Comparison of ENCODE assay signal across 8 cellular contexts in genomic region chr7:43873300-43873699, GRCh38. TPM values are rescaled to one million over a fixed set of nuclear protein-coding genes. Genes with fewer than 3 reads are reported as not detected.
DNase-seq lines count a peak whose midpoint lies in the region; TF ChIP-seq lines count a peak whose summit lies in the region.

No MANE protein-coding gene starts in this region.

- no peaks in the 10 kb centered on the region for H3K9me3 ChIP-seq in cardiac muscle cell (ENCODE audit: low read depth)

- H3K4me3 ChIP-seq in cardiac muscle cell, result no peak overlapping the region

- H3K4me1 ChIP-seq in cardiac muscle cell (ENCODE audit: low read depth), result peaks cover 24% of the 10 kb centered on the region

- no peaks in the 10 kb centered on the region for H3K27me3 ChIP-seq in cardiac muscle cell

- H3K27me3 Mint-ChIP-seq in dendritic cell treated with granulocyte-macrophage colony-stimulating factor and Interleukin-4, amounts not matched to agents 40 ng/mL and 50 ng/mL, for 4 days, result no peaks in the 10 kb centered on the region

- H3K36me3 Mint-ChIP-seq in dendritic cell treated with granulocyte-macrophage colony-stimulating factor and Interleukin-4, amounts not matched to agents 40 ng/mL and 50 ng/mL, for 4 days (ENCODE audit: low read depth), result peaks cover 33% of the 10 kb centered on the region

- H3K36me3 ChIP-seq in cardiac muscle cell, result peaks cover 10% of the 10 kb centered on the region

- no peaks in the 10 kb centered on the region for H3K9me3 Mint-ChIP-seq in dendritic cell treated with granulocyte-macrophage colony-stimulating factor and Interleukin-4, amounts not matched to agents 40 ng/mL and 50 ng/mL, for 4 days

- peak overlapping the region; percentile 40 for H3K27ac Mint-ChIP-seq in dendritic cell treated with granulocyte-macrophage colony-stimulating factor and Interleukin-4, amounts not matched to agents 40 ng/mL and 50 ng/mL, for 4 days

- peaks cover 80% of the 10 kb centered on the region for H3K4me1 Mint-ChIP-seq in dendritic cell treated with granulocyte-macrophage colony-stimulating factor and Interleukin-4, amounts not matched to agents 40 ng/mL and 50 ng/mL, for 4 days (ENCODE audit: low read depth)

- H3K4me3 Mint-ChIP-seq in dendritic cell treated with granulocyte-macrophage colony-stimulating factor and Interleukin-4, amounts not matched to agents 40 ng/mL and 50 ng/mL, for 4 days, result no peak overlapping the region

- peak overlapping the region; percentile 5 for H3K27ac ChIP-seq in cardiac muscle cell

- DNase-seq in cardiac muscle cell (ENCODE audit: low read depth in 1 of 2, low spot score in 1 of 2) (peak; percentile 30 to 65), cardiac septum (ENCODE audit: low spot score) (no peak), myocyte (ENCODE audit: low read depth) (peak; percentile 86), DMS79 (lab: John Stamatoyannopoulos, UW) (no peak), NCI-H2196 (lab: John Stamatoyannopoulos, UW; ENCODE audit: unreplicated experiment) (no peak), AML-193 (lab: John Stamatoyannopoulos, UW) (no peak)
- no peak for DNase-seq in activated CD8-positive, alpha-beta memory T cell treated with anti-CD3 and anti-CD28 coated beads, Interleukin-2, amount 50 U/mL, for 48 hours

- intact Hi-C loops in cardiac septum (cut with DNase I), result loop anchor here (5.0 kb wide), 1 partner anchor 34 kb away; the partner anchor contains the start of gene URGCP
- intact Hi-C loops in dendritic cell treated with granulocyte-macrophage colony-stimulating factor and Interleukin-4, amounts not matched to agents 40 ng/mL and 50 ng/mL, for 4 days (cut with micrococcal nuclease), result no loop called here

- no peak for TF ChIP-seq CTCF in cardiac muscle cell (IDR thresholded peaks at IDR 0.05; ENCODE audit: low read depth, low read length)

RNA-seq across cellular contexts. Expression of gene MRPS24, which starts 4.0 kb away (rescaled TPM):
- total RNA-seq in cardiac muscle cell (160 and 172 TPM in 2 replicates), cardiac septum (101 TPM), myocyte (173 and 200 TPM in 2 replicates)
- 183 and 198 TPM in 2 replicates for polyA plus RNA-seq in cardiac muscle cell
- polyA plus RNA-seq in myocyte (2012), result 256 TPM

RNA-seq across cellular contexts. Expression of gene URGCP, which starts 33.1 kb away (rescaled TPM):
- 30.9 and 40.2 TPM in 2 replicates for total RNA-seq in cardiac muscle cell
- polyA plus RNA-seq in cardiac muscle cell, result 28.3 and 42.7 TPM in 2 replicates
- 40.0 TPM for total RNA-seq in cardiac septum
- total RNA-seq in myocyte, result 33.8 and 41.6 TPM in 2 replicates
- polyA plus RNA-seq in myocyte (2012), result 35.4 TPM

RNA-seq across cellular contexts. Expression of gene UBE2D4, which starts 52.9 kb away (rescaled TPM):
- total RNA-seq in cardiac muscle cell (12.7 and 27.3 TPM in 2 replicates), cardiac septum (34.9 TPM), myocyte (63.4 and 70.0 TPM in 2 replicates)
- 16.6 and 22.5 TPM in 2 replicates for polyA plus RNA-seq in cardiac muscle cell
- 49.9 TPM for polyA plus RNA-seq in myocyte (2012)

Comparison
In these comparisons a context has a peak if more than half of its experiments do, and no peak if none do; other contexts are left out.
1. DNase-seq: peak in cardiac muscle cell (2 of 2) and myocyte (single experiment); none in cardiac septum (single experiment), DMS79 (single experiment), NCI-H2196 (single experiment), AML-193 (0 of 2) and activated CD8-positive, alpha-beta memory T cell treated with anti-CD3 and anti-CD28 coated beads, Interleukin-2, amount 50 U/mL, for 48 hours (single experiment).